9 cellular contexts compared by ENCODE assay signal in genomic region chr17:58330544-58330996, GRCh38. TPM values are rescaled to one million over a fixed set of nuclear protein-coding genes. Genes with fewer than 3 reads are reported as not detected.
A peak's percentile ranks its signal among the peaks of the same experiment; 100 is the strongest.
DNase-seq lines count a peak whose midpoint lies in the region; ATAC-seq and TF ChIP-seq lines count a peak whose summit lies in the region.
"Had no signal": no experiment of that assay in that cellular context is flagged by ENCODE, and none has a peak within 500 bp of the region (broad histone marks: within the 10 kb centered on the region; RNA-seq: fewer than 3 reads in every experiment).

No MANE protein-coding gene starts in this region.

- H3K27me3 Mint-ChIP-seq in activated B cell treated with CpG ODN at 0.5 μM for 24 hours: no peaks in the 10 kb centered on the region

- peak overlapping the region; percentile 99 for H3K27ac Mint-ChIP-seq in activated B cell treated with CpG ODN at 0.5 μM for 24 hours

- H3K4me1 Mint-ChIP-seq in activated B cell treated with CpG ODN at 0.5 μM for 24 hours: peaks cover 70% of the 10 kb centered on the region

- peak overlapping the region; percentile 100 for H3K4me3 Mint-ChIP-seq in activated B cell treated with CpG ODN at 0.5 μM for 24 hours

- peaks cover 51% of the 10 kb centered on the region for H3K4me1 ChIP-seq in effector memory CD4-positive, alpha-beta T cell (ENCODE audit: control insufficient read depth, insufficient read depth, low read length, poor library complexity, severe bottlenecking)

- no peak for DNase-seq in GM12865 (ENCODE audit: low read depth)
- no peak for DNase-seq in activated B cell treated with CpG ODN at 0.5 μM for 24 hours
- no peak for DNase-seq in effector memory CD4-positive, alpha-beta T cell
- DNase-seq in stimulated activated CD4-positive, alpha-beta T cell treated with anti-CD3 and anti-CD28 coated beads, Interleukin-1b, Interleukin-23, amount 100 ng/mL, for 4 hours (ENCODE audit: low read depth in 2 of 2): peak; percentile 27 to 36
- no peak for DNase-seq in hypothalamus (lab: John Stamatoyannopoulos, UW)
- DNase-seq in DMS 273 (lab: John Stamatoyannopoulos, UW; ENCODE audit: unreplicated experiment): no peak
- DNase-seq in putamen (ENCODE audit: low spot score): no peak

- peaks cover 23% of the 10 kb centered on the region for H3K36me3 ChIP-seq in effector memory CD4-positive, alpha-beta T cell (ENCODE audit: control insufficient read depth, insufficient read depth, low read length)

- ATAC-seq in activated B cell treated with CpG ODN at 0.5 μM for 24 hours (ENCODE audit: low read depth) (no peak), HG03097 (IDR thresholded peaks at IDR 0.05; ENCODE audit: low FRiP score, unreplicated experiment) (no peak)

- peak overlapping the region; percentile 98 for H3K27ac ChIP-seq in effector memory CD4-positive, alpha-beta T cell (ENCODE audit: insufficient read depth, low read length, poor library complexity, severe bottlenecking)

- peak overlapping the region; percentile 94 for H3K4me3 ChIP-seq in GM12865 (ENCODE audit: low read depth, low read length)
- H3K4me3 ChIP-seq in effector memory CD4-positive, alpha-beta T cell (ENCODE audit: insufficient read depth, low read depth, low read length, poor library complexity, severe bottlenecking): peak overlapping the region; percentile 98

- TF ChIP-seq CTCF in GM12865 (IDR thresholded peaks at IDR 0.05; ENCODE audit: insufficient read depth, low read depth, low read length, missing control alignments) (no peak), activated B cell treated with CpG ODN at 0.5 μM for 24 hours (IDR thresholded peaks at IDR 0.05) (no peak)

- POLR2A ChIA-PET in activated B cell treated with CpG ODN at 0.5 μM for 24 hours (lab: Charles Lee): interaction anchor here (0.6 to 27.9 kb wide), 11 partner anchors 6 to 301 kb away, joined by 3 to 3007 read pairs (median 19); partner anchors contain the start of genes HSF5, RNF43, SUPT4H1 and TSPOAP1

- H3K9me3 Mint-ChIP-seq in activated B cell treated with CpG ODN at 0.5 μM for 24 hours: no peaks in the 10 kb centered on the region

- intact Hi-C loops in activated B cell treated with CpG ODN at 0.5 μM for 24 hours (cut with micrococcal nuclease): loop anchor here (5.0 to 10.0 kb wide), 3 partner anchors 323 to 824 kb away; partner anchors contain the start of genes PRR11, SKA2 and SRSF1

- H3K36me3 Mint-ChIP-seq in activated B cell treated with CpG ODN at 0.5 μM for 24 hours (ENCODE audit: low read depth): peaks cover 45% of the 10 kb centered on the region

- H3K27me3 ChIP-seq in effector memory CD4-positive, alpha-beta T cell (replicated peaks; ENCODE audit: control insufficient read depth, insufficient read depth, low read length, poor library complexity, severe bottlenecking): no peaks in the 10 kb centered on the region

- CTCF ChIA-PET in activated B cell treated with CpG ODN at 0.5 μM for 24 hours (lab: Charles Lee): interaction anchor here (0.9 to 4.8 kb wide), 3 partner anchors 13 to 21 kb away, joined by 3 to 89 read pairs (median 9); no protein-coding TSS in a partner anchor

- H3K9me3 ChIP-seq in effector memory CD4-positive, alpha-beta T cell (ENCODE audit: control insufficient read depth, low read length): no peaks in the 10 kb centered on the region

RNA-seq across cellular contexts. Expression of gene TSPOAP1, which starts 2.0 kb away (rescaled TPM):
- total RNA-seq in activated B cell treated with CpG ODN at 0.5 μM for 24 hours: 16.7 and 22.5 TPM in 2 replicates

RNA-seq across cellular contexts. Expression of gene SUPT4H1, which starts 21.4 kb away (rescaled TPM):
- total RNA-seq in activated B cell treated with CpG ODN at 0.5 μM for 24 hours: 90.2 and 100 TPM in 2 replicates

RNA-seq across cellular contexts. Expression of gene MPO, which starts 49.8 kb away (rescaled TPM):
- total RNA-seq in activated B cell treated with CpG ODN at 0.5 μM for 24 hours: not detected in 2 replicates
- total RNA-seq: lung microvascular endothelial cell had no signal

Comparison
In these comparisons a context has a peak if more than half of its experiments do, and no peak if none do; other contexts are left out.
1. DNase-seq: peak in stimulated activated CD4-positive, alpha-beta T cell treated with anti-CD3 and anti-CD28 coated beads, Interleukin-1b, Interleukin-23, amount 100 ng/mL, for 4 hours (2 of 2); none in GM12865 (single experiment), activated B cell treated with CpG ODN at 0.5 μM for 24 hours (single experiment), effector memory CD4-positive, alpha-beta T cell (0 of 3), hypothalamus (0 of 51), DMS 273 (single experiment) and putamen (single experiment).